8 cellular contexts compared by ENCODE assay signal in the genomic region with DNA sequence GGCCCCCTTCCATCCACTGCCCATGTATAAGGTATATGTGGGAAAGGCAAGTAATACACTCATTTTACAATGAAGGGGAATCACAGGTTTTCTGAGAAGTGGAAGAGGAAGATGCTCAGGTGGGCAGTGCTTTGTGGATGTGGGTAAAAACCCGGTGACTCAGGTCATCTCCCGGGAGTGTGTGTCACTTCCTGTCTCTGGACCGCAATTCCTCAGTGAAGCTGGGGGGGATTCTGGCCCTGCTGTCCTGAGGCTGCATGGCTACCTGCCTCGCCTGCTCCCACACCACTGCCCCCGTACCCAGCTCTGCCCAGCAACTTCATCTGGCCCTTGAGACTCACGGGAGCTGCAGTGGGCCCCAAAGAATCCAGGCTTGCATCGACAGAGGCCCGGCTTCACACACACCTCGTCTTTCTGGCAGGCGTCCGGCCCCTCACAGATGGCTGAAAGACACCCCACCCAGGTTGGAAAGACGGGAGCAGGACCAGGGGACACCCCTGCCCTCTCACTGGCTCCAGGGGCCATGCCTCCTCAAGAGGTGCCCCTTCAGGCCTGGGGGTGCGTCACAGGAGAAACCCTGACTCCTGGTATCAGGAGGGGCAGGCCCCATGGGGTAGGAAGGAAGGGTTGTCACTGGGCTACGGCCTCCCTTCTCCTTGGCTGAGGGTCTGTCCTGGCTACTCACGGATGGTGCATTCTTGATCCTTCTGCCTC. TPM values are rescaled to one million over a fixed set of nuclear protein-coding genes. Genes with fewer than 3 reads are reported as not detected.
DNase-seq lines count a peak whose midpoint lies in the region; ATAC-seq and TF ChIP-seq lines count a peak whose summit lies in the region.

No MANE protein-coding gene starts in this region.

- H3K36me3 Mint-ChIP-seq in activated CD4-positive, alpha-beta T cell treated with anti-CD3 and anti-CD28 coated beads for 36 hours (ENCODE audit: low read depth): no peaks in the 10 kb centered on the region
- no peaks in the 10 kb centered on the region for H3K36me3 Mint-ChIP-seq in glutamatergic neuron (ENCODE audit: unreplicated experiment)

- DNase-seq in activated CD4-positive, alpha-beta T cell treated with anti-CD3 and anti-CD28 coated beads for 36 hours: peak; percentile 68
- no peak for DNase-seq in activated CD4-positive, alpha-beta T cell treated with anti-CD3 and anti-CD28 coated beads, Interleukin-2, amount 50 U/mL, for 1 hour
- DNase-seq in activated CD4-positive, alpha-beta T cell treated with anti-CD3 and anti-CD28 coated beads for 48 hours: peak; percentile 61
- DNase-seq in glutamatergic neuron: no peak
- DNase-seq in stimulated activated CD8-positive, alpha-beta memory T cell treated with anti-CD3 and anti-CD28 coated beads, Interleukin-7, amount 100 ng/mL, for 4 hours (ENCODE audit: low read depth in 2 of 2): peak; percentile 55
- no peak for DNase-seq in NCI-H510A treated with DMSO at 0.1 percent for 48 hours (lab: John Stamatoyannopoulos, UW)

- TF ChIP-seq CTCF in glutamatergic neuron (IDR thresholded peaks at IDR 0.05; ENCODE audit: partially characterized antibody, unreplicated experiment): no peak

- H3K4me1 Mint-ChIP-seq in activated CD4-positive, alpha-beta T cell treated with anti-CD3 and anti-CD28 coated beads for 36 hours: peaks cover 19% of the 10 kb centered on the region
- H3K4me1 Mint-ChIP-seq in glutamatergic neuron (ENCODE audit: low read depth, unreplicated experiment): peaks cover 20% of the 10 kb centered on the region

- intact Hi-C loops in activated CD4-positive, alpha-beta T cell treated with anti-CD3 and anti-CD28 coated beads for 36 hours (cut with DNase I, micrococcal nuclease): loop anchor here in 1 of 2 experiments (1.0 to 5.0 kb wide), 2 partner anchors 16 to 868 kb away; a partner anchor contains a TSS

- peak overlapping the region; percentile 87 for H3K27ac Mint-ChIP-seq in activated CD4-positive, alpha-beta T cell treated with anti-CD3 and anti-CD28 coated beads for 36 hours
- H3K27ac Mint-ChIP-seq in glutamatergic neuron (ENCODE audit: unreplicated experiment): peak overlapping the region; percentile 92

- CTCF ChIA-PET in activated CD4-positive, alpha-beta T cell treated with anti-CD3 and anti-CD28 coated beads for 36 hours (lab: Charles Lee): interaction anchor here (0.5 to 1.1 kb wide), 2 partner anchors 24 to 62 kb away, joined by 3 to 4 read pairs; no protein-coding TSS in a partner anchor

- peak; percentile 25 for ATAC-seq in activated CD4-positive, alpha-beta T cell treated with anti-CD3 and anti-CD28 coated beads for 36 hours
- ATAC-seq in GM21576 (IDR thresholded peaks at IDR 0.05; ENCODE audit: unreplicated experiment) (no peak), HG03571 (IDR thresholded peaks at IDR 0.05; ENCODE audit: unreplicated experiment) (no peak)

- H3K4me3 Mint-ChIP-seq in activated CD4-positive, alpha-beta T cell treated with anti-CD3 and anti-CD28 coated beads for 36 hours: peak overlapping the region; percentile 70
- H3K4me3 Mint-ChIP-seq in glutamatergic neuron (ENCODE audit: unreplicated experiment): peak overlapping the region; percentile 81

- H3K9me3 Mint-ChIP-seq in activated CD4-positive, alpha-beta T cell treated with anti-CD3 and anti-CD28 coated beads for 36 hours (ENCODE audit: low read depth): no peaks in the 10 kb centered on the region
- H3K9me3 Mint-ChIP-seq in glutamatergic neuron (ENCODE audit: unreplicated experiment): peaks cover 5% of the 10 kb centered on the region

- no peaks in the 10 kb centered on the region for H3K27me3 Mint-ChIP-seq in activated CD4-positive, alpha-beta T cell treated with anti-CD3 and anti-CD28 coated beads for 36 hours
- H3K27me3 Mint-ChIP-seq in glutamatergic neuron (ENCODE audit: unreplicated experiment): peaks cover 10% of the 10 kb centered on the region

- POLR2A ChIA-PET in activated CD4-positive, alpha-beta T cell treated with anti-CD3 and anti-CD28 coated beads for 36 hours (lab: Charles Lee): no interaction called here

RNA-seq across cellular contexts. Expression of a gene that starts 0.9 kb away (rescaled TPM):
- total RNA-seq in activated CD4-positive, alpha-beta T cell treated with anti-CD3 and anti-CD28 coated beads for 36 hours: 1 to 10 TPM in 1 of 2 experiments, under 1 TPM in 1; 0.98 to 1.2 TPM
- 4.0 TPM for total RNA-seq in glutamatergic neuron (ENCODE audit: unreplicated experiment)

RNA-seq across cellular contexts. Expression of a gene that starts 5.0 kb away (rescaled TPM):
- total RNA-seq in activated CD4-positive, alpha-beta T cell treated with anti-CD3 and anti-CD28 coated beads for 36 hours: 1 to 10 TPM; 2.1 to 2.6 TPM
- total RNA-seq in glutamatergic neuron (ENCODE audit: unreplicated experiment): 4.2 TPM

RNA-seq across cellular contexts. Expression of a gene that starts 16.0 kb away (rescaled TPM):
- 1 to 10 TPM in 1 of 2 experiments, under 1 TPM in 1; 0.76 to 1.1 TPM for total RNA-seq in activated CD4-positive, alpha-beta T cell treated with anti-CD3 and anti-CD28 coated beads for 36 hours
- 31.3 TPM for total RNA-seq in glutamatergic neuron (ENCODE audit: unreplicated experiment)

RNA-seq across cellular contexts. Expression of a gene that starts 40.0 kb away (rescaled TPM):
- total RNA-seq in activated CD4-positive, alpha-beta T cell treated with anti-CD3 and anti-CD28 coated beads for 36 hours: 100 to 1,000 TPM; 391 to 425 TPM
- total RNA-seq in glutamatergic neuron (ENCODE audit: unreplicated experiment): 297 TPM

Comparison
In these comparisons a context has a peak if more than half of its experiments do, and no peak if none do; other contexts are left out.
1. DNase-seq: peak in activated CD4-positive, alpha-beta T cell treated with anti-CD3 and anti-CD28 coated beads for 36 hours (single experiment), activated CD4-positive, alpha-beta T cell treated with anti-CD3 and anti-CD28 coated beads for 48 hours (single experiment) and stimulated activated CD8-positive, alpha-beta memory T cell treated with anti-CD3 and anti-CD28 coated beads, Interleukin-7, amount 100 ng/mL, for 4 hours (2 of 2); none in activated CD4-positive, alpha-beta T cell treated with anti-CD3 and anti-CD28 coated beads, Interleukin-2, amount 50 U/mL, for 1 hour (single experiment), glutamatergic neuron (single experiment) and NCI-H510A treated with DMSO at 0.1 percent for 48 hours (single experiment).
2. RNA of a gene that starts 16.0 kb away (total RNA-seq): 31.3 TPM in glutamatergic neuron (single experiment); 0.76 to 1.1 TPM in activated CD4-positive, alpha-beta T cell treated with anti-CD3 and anti-CD28 coated beads for 36 hours; every median in the first group is over 10 times any median in the second.